1 cellular context compared by ENCODE assay signal in genomic region chr17:46266656-46267544, GRCh38.
TF ChIP-seq lines count a peak whose summit lies in the region.

No MANE protein-coding gene starts in this region.

TF ChIP-seq in K562, 482 proteins besides CTCF, POLR2A, EP300 and RAD21 (continued from another document):
- no peak for TF ChIP-seq HES1 (IDR thresholded peaks at IDR 0.05; ENCODE audit: low read depth)
- TF ChIP-seq ZNF449 (CRISPR knock-in tag; IDR thresholded peaks at IDR 0.05), result peak; percentile 77; the same call in 1 of the 2 replicates
- TF ChIP-seq GABPA (tag; conservative IDR thresholded peaks at IDR 0.05; ENCODE audit: low read depth), result peak; percentile 64
